13 cellular contexts compared by ENCODE assay signal in the genomic region with DNA sequence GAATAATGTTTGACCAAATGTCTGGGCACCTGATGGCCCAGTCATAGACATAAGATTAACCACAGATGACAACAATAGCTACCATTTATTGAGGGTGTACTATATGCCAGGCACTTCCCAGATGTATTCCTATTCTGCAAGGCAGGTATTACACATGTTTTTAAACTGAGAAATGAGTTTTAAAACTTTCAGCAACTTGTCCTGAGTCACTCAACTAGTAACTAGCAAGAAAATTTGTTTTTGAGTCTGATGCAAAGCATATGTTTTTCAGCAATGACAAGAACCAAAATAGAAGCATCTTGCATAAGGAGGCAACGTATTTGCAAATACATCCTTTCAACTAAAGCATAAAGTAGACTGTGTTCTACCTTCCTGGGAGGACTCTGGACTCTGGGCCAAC. TPM values are rescaled to one million over a fixed set of nuclear protein-coding genes. Genes with fewer than 3 reads are reported as not detected.
DNase-seq lines count a peak whose midpoint lies in the region; ATAC-seq lines count a peak whose summit lies in the region.
"Had no signal": no experiment of that assay in that cellular context is flagged by ENCODE, and none has a peak within 500 bp of the region (broad histone marks: within the 10 kb centered on the region; RNA-seq: fewer than 3 reads in every experiment).

No MANE protein-coding gene starts in this region.

- CTCF ChIA-PET in activated CD8-positive, alpha-beta T cell treated with anti-CD3 and anti-CD28 coated beads, Interleukin-2, amount 10 ng/mL, durations not matched to agents 7 days and 5 days (lab: Charles Lee): interaction anchor here (1.2 kb wide), 1 partner anchor 14 kb away, joined by 3 read pairs; no protein-coding TSS in a partner anchor

- H3K4me3 Mint-ChIP-seq in activated CD8-positive, alpha-beta T cell treated with anti-CD3 and anti-CD28 coated beads, Interleukin-2, amount 10 ng/mL, durations not matched to agents 7 days and 5 days: no peak overlapping the region
- H3K4me3 Mint-ChIP-seq: CD4-positive, CD25-positive, alpha-beta regulatory T cell had no signal

- no peaks in the 10 kb centered on the region for H3K27me3 Mint-ChIP-seq in activated CD8-positive, alpha-beta T cell treated with anti-CD3 and anti-CD28 coated beads, Interleukin-2, amount 10 ng/mL, durations not matched to agents 7 days and 5 days (ENCODE audit: low read depth)
- H3K27me3 Mint-ChIP-seq: CD4-positive, CD25-positive, alpha-beta regulatory T cell had no signal

- POLR2A ChIA-PET in activated CD8-positive, alpha-beta T cell treated with anti-CD3 and anti-CD28 coated beads, Interleukin-2, amount 10 ng/mL, durations not matched to agents 7 days and 5 days (lab: Charles Lee): no interaction called here

- H3K36me3 Mint-ChIP-seq in activated CD8-positive, alpha-beta T cell treated with anti-CD3 and anti-CD28 coated beads, Interleukin-2, amount 10 ng/mL, durations not matched to agents 7 days and 5 days (ENCODE audit: low read depth): peaks cover 3% of the 10 kb centered on the region
- H3K36me3 Mint-ChIP-seq: CD4-positive, CD25-positive, alpha-beta regulatory T cell had no signal

- in situ Hi-C loops in SK-MEL-5 (cut with HindIII; ENCODE audit: low pct_unique_long_range_greater_than_20kb, low sequenced_read_pairs): no loop called here

- H3K9me3 Mint-ChIP-seq in activated CD8-positive, alpha-beta T cell treated with anti-CD3 and anti-CD28 coated beads, Interleukin-2, amount 10 ng/mL, durations not matched to agents 7 days and 5 days (ENCODE audit: insufficient read depth): no peaks in the 10 kb centered on the region

- no peak for ATAC-seq in HG02973 (IDR thresholded peaks at IDR 0.05; ENCODE audit: unreplicated experiment)
- ATAC-seq in activated CD8-positive, alpha-beta T cell treated with anti-CD3 and anti-CD28 coated beads, Interleukin-2, amount 10 ng/mL, durations not matched to agents 7 days and 5 days: no peak
- ATAC-seq: HCT116, K562 had no signal

- H3K4me1 Mint-ChIP-seq in activated CD8-positive, alpha-beta T cell treated with anti-CD3 and anti-CD28 coated beads, Interleukin-2, amount 10 ng/mL, durations not matched to agents 7 days and 5 days (ENCODE audit: low read depth): peaks cover 4% of the 10 kb centered on the region

- H3K27ac Mint-ChIP-seq in activated CD8-positive, alpha-beta T cell treated with anti-CD3 and anti-CD28 coated beads, Interleukin-2, amount 10 ng/mL, durations not matched to agents 7 days and 5 days: no peak overlapping the region
- H3K27ac Mint-ChIP-seq: CD4-positive, CD25-positive, alpha-beta regulatory T cell had no signal

- peak; percentile 19 for DNase-seq in GM04503 (ENCODE audit: low read depth)
- peak; percentile 55 for DNase-seq in SK-MEL-5 (ENCODE audit: low read depth, low spot score)
- peak; percentile 55 for DNase-seq in fibroblast of gingiva (ENCODE audit: low read depth)
- DNase-seq in NCI-H146 (lab: John Stamatoyannopoulos, UW): no peak
- DNase-seq in NAMALWA (ENCODE audit: low spot score): no peak
- DNase-seq in activated CD8-positive, alpha-beta T cell treated with anti-CD3 and anti-CD28 coated beads, Interleukin-2, amount 10 ng/mL, durations not matched to agents 7 days and 5 days: no peak
- DNase-seq: CD4-positive, CD25-positive, alpha-beta regulatory T cell; DMS53 had no signal

RNA-seq across cellular contexts. Expression of gene SPG21, which starts 8.2 kb away (rescaled TPM):
- total RNA-seq in SK-MEL-5 (2014; rRNA removed; shearing (Covaris generic)): 61.6 and 64.9 TPM in 2 replicates
- 126 and 130 TPM in 2 replicates for polyA plus RNA-seq in SK-MEL-5 (2015; cell fraction: cytosol; rRNA removed)
- 34.1 and 43.9 TPM in 2 replicates for polyA plus RNA-seq in SK-MEL-5 (2015; cell fraction: nucleus; rRNA removed)
- 10 to 100 TPM; 53.8 to 55.1 TPM for total RNA-seq in activated CD8-positive, alpha-beta T cell treated with anti-CD3 and anti-CD28 coated beads, Interleukin-2, amount 10 ng/mL, durations not matched to agents 7 days and 5 days

RNA-seq across cellular contexts. Expression of gene MTFMT, which starts 31.5 kb away (rescaled TPM):
- total RNA-seq in SK-MEL-5 (2014; rRNA removed; shearing (Covaris generic)): 33.6 and 43.9 TPM in 2 replicates
- 26.4 and 37.7 TPM in 2 replicates for polyA plus RNA-seq in SK-MEL-5 (2015; cell fraction: cytosol; rRNA removed)
- polyA plus RNA-seq in SK-MEL-5 (2015; cell fraction: nucleus; rRNA removed): 13.8 and 18.1 TPM in 2 replicates
- total RNA-seq in activated CD8-positive, alpha-beta T cell treated with anti-CD3 and anti-CD28 coated beads, Interleukin-2, amount 10 ng/mL, durations not matched to agents 7 days and 5 days: 10 to 100 TPM; 16.2 to 19.3 TPM

RNA-seq across cellular contexts. Expression of gene SLC51B, which starts 47.3 kb away (rescaled TPM):
- total RNA-seq in SK-MEL-5 (2014; rRNA removed; shearing (Covaris generic)): 0.24 TPM in 1 of 2 replicates, not detected in the other
- 0.33 and 0.95 TPM in 2 replicates for polyA plus RNA-seq in SK-MEL-5 (2015; cell fraction: cytosol; rRNA removed)
- polyA plus RNA-seq in SK-MEL-5 (2015; cell fraction: nucleus; rRNA removed): not detected in 2 replicates
- total RNA-seq in activated CD8-positive, alpha-beta T cell treated with anti-CD3 and anti-CD28 coated beads, Interleukin-2, amount 10 ng/mL, durations not matched to agents 7 days and 5 days: not detected
- total RNA-seq: A673; CD4-positive, CD25-positive, alpha-beta regulatory T cell; Daoy; K562 had no signal
- polyA plus RNA-seq: CD4-positive, CD25-positive, alpha-beta regulatory T cell; K562 had no signal

Comparison
In these comparisons a context has a peak if more than half of its experiments do, and no peak if none do; other contexts are left out.
1. DNase-seq: peak in GM04503 (single experiment), SK-MEL-5 (single experiment) and fibroblast of gingiva (single experiment); none in NCI-H146 (single experiment), NAMALWA (single experiment) and activated CD8-positive, alpha-beta T cell treated with anti-CD3 and anti-CD28 coated beads, Interleukin-2, amount 10 ng/mL, durations not matched to agents 7 days and 5 days (single experiment).